In genomic region chr3:14323401-14324223, GRCh38 we compare ENCODE assay signal across 23 cellular contexts.
DNase-seq lines count a peak whose midpoint lies in the region; ATAC-seq and TF ChIP-seq lines count a peak whose summit lies in the region.
"Had no signal": no experiment of that assay in that cellular context is flagged by ENCODE, and none has a peak within 500 bp of the region (broad histone marks: within the 10 kb centered on the region; RNA-seq: fewer than 3 reads in every experiment).

No MANE protein-coding gene starts in this region.

- no peaks in the 10 kb centered on the region for H3K79me2 ChIP-seq in neural progenitor cell (ENCODE audit: low read depth)

- 71 to 72% methylated on average over 17 of the region's 17 CpGs for WGBS in heart right ventricle, 2 donors
- 54 to 78% (median 74%) methylated on average over 10 to 17 of the region's 17 CpGs for WGBS in spleen, 5 donors

- POLR2A ChIA-PET in naive thymus-derived CD4-positive, alpha-beta T cell (lab: Charles Lee) = no interaction called here
- POLR2A ChIA-PET in CD8-positive, alpha-beta memory T cell (lab: Charles Lee) = interaction anchor here (0.5 kb wide), 1 partner anchor 11 kb away, joined by 3 read pairs; no protein-coding TSS in a partner anchor

- H3K4me3 ChIP-seq in heart right ventricle (no peak overlapping the region), neural progenitor cell (no peak overlapping the region), spleen (no peak overlapping the region)
- no peak overlapping the region for H3K4me3 ChIP-seq in naive thymus-derived CD4-positive, alpha-beta T cell (ENCODE audit: low read length)
- no peak overlapping the region for H3K4me3 ChIP-seq in CD8-positive, alpha-beta memory T cell (ENCODE audit: low read length)
- H3K4me3 ChIP-seq: esophagus squamous epithelium, gastroesophageal sphincter, prostate gland, stomach, transverse colon had no signal

- H3K27ac Mint-ChIP-seq in brain (peak overlapping the region in 3 of 5 experiments; percentile 80 to 83 (median 82)), neural progenitor cell (no peak overlapping the region)
- H3K27ac Mint-ChIP-seq in naive thymus-derived CD4-positive, alpha-beta T cell = no peak overlapping the region
- no peak overlapping the region for H3K27ac Mint-ChIP-seq in CD8-positive, alpha-beta memory T cell
- H3K27ac Mint-ChIP-seq: activated CD4-positive, alpha-beta T cell treated with anti-CD3 and anti-CD28 coated beads, Interleukin-2, amount 10 ng/mL, durations not matched to agents 24 days and 14 days; activated naive CD8-positive, alpha-beta T cell treated with anti-CD3 and anti-CD28 coated beads for 36 hours; effector memory CD8-positive, alpha-beta T cell; T-helper 1 cell treated with Interleukin-12 subunit alpha and Interleukin-12 subunit beta and Interleukin-4 antibody, amounts not matched to agents 30 μg/mL and 1 μg/mL, for 36 hours had no signal

- H3K27ac ChIP-seq in heart right ventricle = peak overlapping the region in 2 of 10 donors; percentile 59 to 69
- H3K27ac ChIP-seq in neural progenitor cell = no peak overlapping the region
- peak overlapping the region; percentile 51 to 85 (median 73) for H3K27ac ChIP-seq in spleen
- H3K27ac ChIP-seq in naive thymus-derived CD4-positive, alpha-beta T cell (ENCODE audit: low read depth, low read length) = no peak overlapping the region
- no peak overlapping the region for H3K27ac ChIP-seq in CD8-positive, alpha-beta memory T cell (ENCODE audit: low read depth, low read length)
- H3K27ac ChIP-seq: esophagus squamous epithelium, gastroesophageal sphincter, prostate gland, transverse colon, VCaP had no signal

- H3K27me3 Mint-ChIP-seq in brain (peaks cover 14% of the 10 kb centered on the region), neural progenitor cell (ENCODE audit: insufficient read depth, low read depth) (peaks cover 4% of the 10 kb centered on the region)
- peaks cover 0 to 4% (median 0%) of the 10 kb centered on the region in 5 donors for H3K27me3 Mint-ChIP-seq in naive thymus-derived CD4-positive, alpha-beta T cell
- peaks cover 0 to 9% of the 10 kb centered on the region in 2 donors for H3K27me3 Mint-ChIP-seq in CD8-positive, alpha-beta memory T cell
- H3K27me3 Mint-ChIP-seq: activated naive CD8-positive, alpha-beta T cell treated with anti-CD3 and anti-CD28 coated beads for 36 hours had no signal

- peak overlapping the region; percentile 34 for H2AFZ ChIP-seq in neural progenitor cell (replicated peaks)

- H3K36me3 Mint-ChIP-seq in brain (no peaks in the 10 kb centered on the region), neural progenitor cell (no peaks in the 10 kb centered on the region)
- H3K36me3 Mint-ChIP-seq in naive thymus-derived CD4-positive, alpha-beta T cell = no peaks in the 10 kb centered on the region
- H3K36me3 Mint-ChIP-seq in CD8-positive, alpha-beta memory T cell = peaks cover 0 to 6% (median 0%) of the 10 kb centered on the region in 3 donors
- H3K36me3 Mint-ChIP-seq: activated naive CD8-positive, alpha-beta T cell treated with anti-CD3 and anti-CD28 coated beads for 36 hours had no signal

- H4K20me1 ChIP-seq in neural progenitor cell (ENCODE audit: low read depth) = no peaks in the 10 kb centered on the region

- H3K4me1 ChIP-seq in heart right ventricle = peaks cover 0 to 23% (median 16%) of the 10 kb centered on the region in 9 donors
- H3K4me1 ChIP-seq in neural progenitor cell = peaks cover 11% of the 10 kb centered on the region
- H3K4me1 ChIP-seq in spleen = peaks cover 0 to 26% (median 7%) of the 10 kb centered on the region in 6 donors
- no peaks in the 10 kb centered on the region for H3K4me1 ChIP-seq in naive thymus-derived CD4-positive, alpha-beta T cell (ENCODE audit: control insufficient read depth in 2 of 2, insufficient read depth in 2 of 2, low read length in 2 of 2)
- H3K4me1 ChIP-seq in CD8-positive, alpha-beta memory T cell (ENCODE audit: insufficient read depth, low read length) = no peaks in the 10 kb centered on the region
- H3K4me1 ChIP-seq: esophagus squamous epithelium, gastroesophageal sphincter, prostate gland, stomach, transverse colon had no signal

- no peak overlapping the region for H3K9ac ChIP-seq in neural progenitor cell

- H3K9me3 ChIP-seq in heart right ventricle (peaks cover 0 to 8% (median 0%) of the 10 kb centered on the region in 11 donors), neural progenitor cell (ENCODE audit: low read depth) (no peaks in the 10 kb centered on the region), spleen (peaks cover 0 to 13% (median 8%) of the 10 kb centered on the region in 8 donors)
- no peaks in the 10 kb centered on the region for H3K9me3 ChIP-seq in naive thymus-derived CD4-positive, alpha-beta T cell (ENCODE audit: control insufficient read depth in 2 of 3, low read length in 3 of 3)
- H3K9me3 ChIP-seq in CD8-positive, alpha-beta memory T cell (ENCODE audit: low read length) = no peaks in the 10 kb centered on the region
- H3K9me3 ChIP-seq: prostate gland, transverse colon had no signal

- ATAC-seq in heart right ventricle (peak in 5 of 8 donors; percentile 13 to 52 (median 29)), Right ventricle myocardium superior (ENCODE audit: poor library complexity) (no peak)
- ATAC-seq in naive thymus-derived CD4-positive, alpha-beta T cell = no peak
- ATAC-seq: effector memory CD8-positive, alpha-beta T cell; gastroesophageal sphincter had no signal

- peaks cover 5% of the 10 kb centered on the region for H3F3A ChIP-seq in neural progenitor cell (ENCODE audit: low read depth)

- H3K27me3 ChIP-seq in heart right ventricle (peaks cover 0 to 21% (median 0%) of the 10 kb centered on the region in 7 donors), neural progenitor cell (no peaks in the 10 kb centered on the region), spleen (replicated peaks in 1 of 7) (peaks cover 0 to 4% (median 0%) of the 10 kb centered on the region in 7 donors)
- H3K27me3 ChIP-seq in naive thymus-derived CD4-positive, alpha-beta T cell (ENCODE audit: control insufficient read depth in 2 of 2, insufficient read depth in 2 of 2, low read length in 2 of 2) = no peaks in the 10 kb centered on the region
- H3K27me3 ChIP-seq in CD8-positive, alpha-beta memory T cell (ENCODE audit: insufficient read depth, low read length, poor library complexity, severe bottlenecking) = no peaks in the 10 kb centered on the region
- H3K27me3 ChIP-seq: gastroesophageal sphincter, stomach, transverse colon had no signal

- no peak for TF ChIP-seq POLR2A in spleen (IDR thresholded peaks at IDR 0.05)

- peaks cover 0 to 15% (median 5%) of the 10 kb centered on the region in 5 experiments for H3K9me3 Mint-ChIP-seq in brain
- H3K9me3 Mint-ChIP-seq in neural progenitor cell = peaks cover 4% of the 10 kb centered on the region
- peaks cover 0 to 7% (median 2%) of the 10 kb centered on the region in 11 donors for H3K9me3 Mint-ChIP-seq in naive thymus-derived CD4-positive, alpha-beta T cell
- peaks cover 0 to 4% (median 0%) of the 10 kb centered on the region in 5 donors for H3K9me3 Mint-ChIP-seq in CD8-positive, alpha-beta memory T cell
- H3K9me3 Mint-ChIP-seq: effector memory CD8-positive, alpha-beta T cell had no signal

- H3K4me1 Mint-ChIP-seq in brain (peaks cover 26% of the 10 kb centered on the region), neural progenitor cell (peaks cover 25% of the 10 kb centered on the region)
- peaks cover 0 to 3% (median 0%) of the 10 kb centered on the region in 7 donors for H3K4me1 Mint-ChIP-seq in naive thymus-derived CD4-positive, alpha-beta T cell
- no peaks in the 10 kb centered on the region for H3K4me1 Mint-ChIP-seq in CD8-positive, alpha-beta memory T cell
- H3K4me1 Mint-ChIP-seq: activated CD4-positive, alpha-beta T cell treated with anti-CD3 and anti-CD28 coated beads, Interleukin-2, amount 10 ng/mL, durations not matched to agents 24 days and 14 days; activated naive CD8-positive, alpha-beta T cell treated with anti-CD3 and anti-CD28 coated beads for 36 hours had no signal

- H3K36me3 ChIP-seq in heart right ventricle (no peaks in the 10 kb centered on the region), neural progenitor cell (no peaks in the 10 kb centered on the region), spleen (no peaks in the 10 kb centered on the region)
- no peaks in the 10 kb centered on the region for H3K36me3 ChIP-seq in naive thymus-derived CD4-positive, alpha-beta T cell (ENCODE audit: control insufficient read depth in 2 of 3, insufficient read depth in 3 of 3, low read length in 3 of 3)
- no peaks in the 10 kb centered on the region for H3K36me3 ChIP-seq in CD8-positive, alpha-beta memory T cell (ENCODE audit: insufficient read depth, low read length)
- H3K36me3 ChIP-seq: esophagus squamous epithelium, gastroesophageal sphincter, prostate gland, stomach, transverse colon had no signal

- intact Hi-C loops in heart right ventricle (cut with DNase I) = no loop called here
- intact Hi-C loops in Right ventricle myocardium superior (cut with DNase I) = no loop called here
- intact Hi-C loops in spleen (cut with DNase I; ENCODE audit: low total_unique reads) = no loop called here
- intact Hi-C loops in naive thymus-derived CD4-positive, alpha-beta T cell (cut with micrococcal nuclease) = no loop called here

- CTCF ChIA-PET in naive thymus-derived CD4-positive, alpha-beta T cell (lab: Charles Lee) = no interaction called here
- CTCF ChIA-PET in CD8-positive, alpha-beta memory T cell (lab: Charles Lee) = no interaction called here

- H3K4me3 Mint-ChIP-seq in brain (no peak overlapping the region), neural progenitor cell (peak overlapping the region; percentile 35)
- H3K4me3 Mint-ChIP-seq in naive thymus-derived CD4-positive, alpha-beta T cell = no peak overlapping the region
- no peak overlapping the region for H3K4me3 Mint-ChIP-seq in CD8-positive, alpha-beta memory T cell
- H3K4me3 Mint-ChIP-seq: activated CD4-positive, alpha-beta T cell treated with anti-CD3 and anti-CD28 coated beads, Interleukin-2, amount 10 ng/mL, durations not matched to agents 24 days and 14 days; activated naive CD8-positive, alpha-beta T cell treated with anti-CD3 and anti-CD28 coated beads for 36 hours; effector memory CD8-positive, alpha-beta T cell; nephron; T-helper 1 cell treated with Interleukin-12 subunit alpha and Interleukin-12 subunit beta and Interleukin-4 antibody, amounts not matched to agents 30 μg/mL and 1 μg/mL, for 36 hours had no signal

- H3K4me2 ChIP-seq in neural progenitor cell = no peak overlapping the region

- TF ChIP-seq CTCF in heart right ventricle (IDR thresholded peaks at IDR 0.05) (no peak), brain (conservative IDR thresholded peaks at IDR 0.05) (no peak), neural progenitor cell (IDR thresholded peaks at IDR 0.05) (no peak), spleen (IDR thresholded peaks at IDR 0.05 in 8 of 11, conservative IDR thresholded peaks at IDR 0.05 in 3 of 11) (no peak)

- DNase-seq in heart right ventricle = no peak
- no peak for DNase-seq in Right ventricle myocardium superior
- DNase-seq in neural progenitor cell (ENCODE audit: low spot score) = no peak
- peak; percentile 84 for DNase-seq in spleen
- no peak for DNase-seq in DMS 273 (lab: John Stamatoyannopoulos, UW; ENCODE audit: unreplicated experiment)
- no peak for DNase-seq in naive thymus-derived CD4-positive, alpha-beta T cell
- DNase-seq in CD8-positive, alpha-beta memory T cell = no peak
- DNase-seq: activated CD4-positive, alpha-beta T cell treated with anti-CD3 and anti-CD28 coated beads, Interleukin-2, amount 10 ng/mL, durations not matched to agents 24 days and 14 days; activated naive CD8-positive, alpha-beta T cell treated with anti-CD3 and anti-CD28 coated beads for 36 hours; effector memory CD8-positive, alpha-beta T cell; esophagus squamous epithelium; KG1; NCI-H1694 treated with DMSO at 0.1 percent for 48 hours; NCI-H69; OCI-M1; stomach; transverse colon had no signal

Comparison
In these comparisons a context has a peak if more than half of its experiments do, and no peak if none do; other contexts are left out.
1. ATAC-seq: peak in heart right ventricle (5 of 8); none in Right ventricle myocardium superior (single experiment) and naive thymus-derived CD4-positive, alpha-beta T cell (single experiment).
2. H3K27ac ChIP-seq: peak in spleen (8 of 8); none in neural progenitor cell (single experiment), naive thymus-derived CD4-positive, alpha-beta T cell (single experiment) and CD8-positive, alpha-beta memory T cell (single experiment).
3. H3K27ac Mint-ChIP-seq: peak in brain (3 of 5); none in neural progenitor cell (single experiment), naive thymus-derived CD4-positive, alpha-beta T cell (0 of 9) and CD8-positive, alpha-beta memory T cell (0 of 8).